ENCODE assay signal across 24 cellular contexts in the genomic region with DNA sequence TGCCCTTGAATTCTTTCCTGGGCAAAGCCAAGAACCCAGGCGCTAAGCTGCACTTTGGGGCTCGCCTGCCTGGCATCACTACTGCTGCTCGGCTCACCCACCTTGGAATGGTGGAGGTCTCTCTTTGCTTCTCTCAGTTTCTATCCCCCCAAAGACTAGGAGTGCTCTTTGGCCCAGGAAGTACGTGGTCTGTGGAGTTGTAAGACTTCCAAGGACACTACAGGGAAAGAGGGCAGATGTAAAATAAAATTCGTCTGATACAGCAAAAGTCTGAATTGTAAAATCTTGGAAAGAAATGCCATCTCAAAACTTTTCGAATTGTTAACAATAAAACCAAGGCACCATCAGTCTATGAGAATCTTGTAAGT. TPM values are rescaled to one million over a fixed set of nuclear protein-coding genes. Genes with fewer than 3 reads are reported as not detected.
A peak's percentile ranks its signal among the peaks of the same experiment; 100 is the strongest.
DNase-seq lines count a peak whose midpoint lies in the region; ATAC-seq and TF ChIP-seq lines count a peak whose summit lies in the region.
"Had no signal": no experiment of that assay in that cellular context is flagged by ENCODE, and none has a peak within 500 bp of the region (broad histone marks: within the 10 kb centered on the region; RNA-seq: fewer than 3 reads in every experiment).

No MANE protein-coding gene starts in this region.

- no peaks in the 10 kb centered on the region for H3K36me3 ChIP-seq in HCT116 (ENCODE audit: control insufficient read depth in 1 of 2, insufficient read depth in 2 of 2, low read length in 2 of 2)
- no peaks in the 10 kb centered on the region for H3K36me3 ChIP-seq in body of pancreas (replicated peaks in 1 of 2; ENCODE audit: insufficient read depth in 1 of 2, low read depth in 2 of 2)
- H3K36me3 ChIP-seq in mesenchymal stem cell (ENCODE audit: control insufficient read depth in 1 of 2, insufficient read depth in 2 of 2, low read depth in 1 of 2, low read length in 2 of 2), result no peaks in the 10 kb centered on the region
- no peaks in the 10 kb centered on the region for H3K36me3 ChIP-seq in trophoblast cell (ENCODE audit: control insufficient read depth in 1 of 2, insufficient read depth in 2 of 2, low read length in 2 of 2)
- H3K36me3 ChIP-seq in MM.1S (replicated peaks; ENCODE audit: insufficient read depth, low read length), result no peaks in the 10 kb centered on the region
- H3K36me3 ChIP-seq: BE2C, upper lobe of left lung had no signal

- H3K23ac ChIP-seq in mesenchymal stem cell (ENCODE audit: low read length in 2 of 2) (no peak overlapping the region), trophoblast cell (ENCODE audit: low read length) (no peak overlapping the region)

- no peak overlapping the region for H4K91ac ChIP-seq in mesenchymal stem cell (ENCODE audit: low read length)
- H4K91ac ChIP-seq in trophoblast cell (ENCODE audit: low read depth, low read length), result no peak overlapping the region

- WGBS in body of pancreas, 2 donors, result 40 to 46% methylated on average over 6 of the region's 6 CpGs
- 65% methylated on average over 5 of the region's 6 CpGs for WGBS in mesenchymal stem cell
- no CpG with 5 or more reads among the region's 6 CpGs for WGBS in trophoblast cell (ENCODE audit: extremely low coverage, insufficient coverage, insufficient read length)

- H3K79me1 ChIP-seq in mesenchymal stem cell (replicated peaks; ENCODE audit: low read length, poor library complexity, severe bottlenecking), result no peaks in the 10 kb centered on the region
- peaks cover 5% of the 10 kb centered on the region for H3K79me1 ChIP-seq in trophoblast cell (ENCODE audit: low read length)

- H2BK5ac ChIP-seq in mesenchymal stem cell (ENCODE audit: low read depth, low read length, poor library complexity, severe bottlenecking) (no peak overlapping the region), trophoblast cell (ENCODE audit: low read depth, low read length, poor library complexity) (no peak overlapping the region)

- H3K9ac ChIP-seq in HCT116 (ENCODE audit: low read length), result peak overlapping the region; percentile 81
- no peak overlapping the region for H3K9ac ChIP-seq in mesenchymal stem cell (ENCODE audit: low read length)
- no peak overlapping the region for H3K9ac ChIP-seq in trophoblast cell (ENCODE audit: low read length)
- H3K9ac ChIP-seq in MM.1S (ENCODE audit: low read length), result no peak overlapping the region

- H3K9me3 ChIP-seq in HCT116 (ENCODE audit: control insufficient read depth in 1 of 2, insufficient read depth in 1 of 2, low read depth in 1 of 2, low read length in 2 of 2) (no peaks in the 10 kb centered on the region), body of pancreas (no peaks in the 10 kb centered on the region), mesenchymal stem cell (ENCODE audit: control insufficient read depth, low read length) (no peaks in the 10 kb centered on the region), trophoblast cell (ENCODE audit: insufficient read depth, low read depth, low read length) (no peaks in the 10 kb centered on the region), MM.1S (replicated peaks; ENCODE audit: insufficient read depth, low read length) (no peaks in the 10 kb centered on the region)
- H3K9me3 ChIP-seq: BE2C, upper lobe of left lung had no signal

- no peak overlapping the region for H3K18ac ChIP-seq in mesenchymal stem cell (ENCODE audit: low read depth in 1 of 2, low read length in 2 of 2)
- H3K18ac ChIP-seq in trophoblast cell (ENCODE audit: low read length), result no peak overlapping the region

- H3K27ac ChIP-seq in HCT116 (ENCODE audit: low read depth, low read length) (peak overlapping the region; percentile 94), body of pancreas (peak overlapping the region in 3 of 4 donors; percentile 55 to 62 (median 59)), mesenchymal stem cell (ENCODE audit: low read length, poor library complexity, severe bottlenecking) (no peak overlapping the region), trophoblast cell (ENCODE audit: low read depth, low read length) (no peak overlapping the region), MM.1S (ENCODE audit: low read length) (no peak overlapping the region)
- H3K27ac ChIP-seq: SK-N-MC, upper lobe of left lung had no signal

- no peaks in the 10 kb centered on the region for H4K20me1 ChIP-seq in HCT116 (ENCODE audit: insufficient read depth)
- no peaks in the 10 kb centered on the region for H4K20me1 ChIP-seq in MM.1S (ENCODE audit: insufficient read depth, low read length)

- ATAC-seq in HCT116 (no peak), body of pancreas (peak; percentile 39), GM18520 (IDR thresholded peaks at IDR 0.05; ENCODE audit: unreplicated experiment) (no peak)
- ATAC-seq: activated T-cell treated with anti-CD3 and anti-CD28 coated beads, Interleukin-2, amount 50 U/mL, for 72 hours; HepG2; naive thymus-derived CD4-positive, alpha-beta T cell; sciatic nerve had no signal

- H3F3A ChIP-seq in MM.1S (ENCODE audit: insufficient read depth, low read length), result no peaks in the 10 kb centered on the region

- H2BK15ac ChIP-seq in mesenchymal stem cell (ENCODE audit: low read depth, poor library complexity, severe bottlenecking), result no peak overlapping the region

- H2BK120ac ChIP-seq in mesenchymal stem cell (ENCODE audit: low read depth, low read length) (no peak overlapping the region), trophoblast cell (ENCODE audit: insufficient read depth, low read length, poor library complexity) (no peak overlapping the region)

- intact Hi-C loops in HCT116 (cut with micrococcal nuclease), result loop anchor here (2.0 kb wide), 1 partner anchor 14 kb away; no protein-coding TSS in a partner anchor
- intact Hi-C loops in body of pancreas (cut with DNase I), result no loop called here

- H2AK5ac ChIP-seq in mesenchymal stem cell (ENCODE audit: low read length, severe bottlenecking) (peak overlapping the region; percentile 57), trophoblast cell (ENCODE audit: low read length) (no peak overlapping the region)

- no peaks in the 10 kb centered on the region for H3K79me2 ChIP-seq in HCT116 (ENCODE audit: insufficient read depth, low read length)
- no peaks in the 10 kb centered on the region for H3K79me2 ChIP-seq in trophoblast cell (ENCODE audit: control insufficient read depth, insufficient read depth, low read length, poor library complexity)
- H3K79me2 ChIP-seq in MM.1S (ENCODE audit: low read length), result no peaks in the 10 kb centered on the region

- peaks cover 77 to 79% of the 10 kb centered on the region in 2 experiments for H3K4me1 ChIP-seq in HCT116 (ENCODE audit: control insufficient read depth in 1 of 2, insufficient read depth in 2 of 2, low read length in 2 of 2)
- H3K4me1 ChIP-seq in body of pancreas, result peaks cover 18% of the 10 kb centered on the region
- H3K4me1 ChIP-seq in mesenchymal stem cell (ENCODE audit: control insufficient read depth, insufficient read depth, low read depth, low read length), result peaks cover 16% of the 10 kb centered on the region
- peaks cover 3 to 9% of the 10 kb centered on the region in 2 experiments for H3K4me1 ChIP-seq in trophoblast cell (ENCODE audit: control insufficient read depth in 1 of 2, insufficient read depth in 2 of 2, low read length in 2 of 2)
- no peaks in the 10 kb centered on the region for H3K4me1 ChIP-seq in MM.1S (ENCODE audit: low read length)

- H4K8ac ChIP-seq in mesenchymal stem cell (ENCODE audit: low read length) (peak overlapping the region; percentile 16), trophoblast cell (ENCODE audit: low read depth, low read length) (no peak overlapping the region)

- TF ChIP-seq POLR2A in HCT116 (IDR thresholded peaks at IDR 0.05; ENCODE audit: borderline replicate concordance, extremely low read depth, insufficient read depth, insufficient read length) (no peak), body of pancreas (IDR thresholded peaks at IDR 0.05) (peak in 1 of 3 donors; percentile 5)

- TF ChIP-seq CTCF in HCT116 (IDR thresholded peaks at IDR 0.05 in 2 of 3, conservative IDR thresholded peaks at IDR 0.05 in 1 of 3; ENCODE audit: borderline replicate concordance in 1 of 3, insufficient read depth in 1 of 3, low read depth in 2 of 3, low read length in 2 of 3) (no peak), body of pancreas (IDR thresholded peaks at IDR 0.05) (no peak), MM.1S (IDR thresholded peaks at IDR 0.05; ENCODE audit: low read length) (no peak)

- no peak overlapping the region for H2AFZ ChIP-seq in HCT116 (ENCODE audit: low read depth, low read length, poor library complexity, severe bottlenecking)
- peak overlapping the region; percentile 24 for H2AFZ ChIP-seq in mesenchymal stem cell (ENCODE audit: low read depth, low read length)
- H2AFZ ChIP-seq in trophoblast cell (ENCODE audit: insufficient read depth, low read length, poor library complexity), result no peak overlapping the region
- H2AFZ ChIP-seq in MM.1S (ENCODE audit: low read length), result no peak overlapping the region

- RAD21 ChIA-PET in HCT116 (lab: Charles Lee; ENCODE audit: low non-redundant PET in 1 of 2, low total read pairs in 2 of 2, uncharacterized antibody in 2 of 2, unreplicated experiment in 2 of 2), result interaction anchor here (0.6 to 0.7 kb wide), 4 partner anchors 27 to 92 kb away, joined by 3 to 4 read pairs (median 3); no protein-coding TSS in a partner anchor

- H3K4ac ChIP-seq in mesenchymal stem cell (ENCODE audit: low read depth in 1 of 2, low read length in 2 of 2), result no peak overlapping the region
- H3K4ac ChIP-seq in trophoblast cell (ENCODE audit: low read depth, low read length), result no peak overlapping the region

- H3K14ac ChIP-seq in mesenchymal stem cell (ENCODE audit: low read length in 2 of 2), result no peak overlapping the region
- no peak overlapping the region for H3K14ac ChIP-seq in trophoblast cell (ENCODE audit: low read length)

- POLR2A ChIA-PET in HCT116 (lab: Charles Lee), result interaction anchor here (0.7 to 4.9 kb wide), 28 partner anchors 9 to 375 kb away, joined by 3 to 66 read pairs (median 4); a partner anchor contains a TSS

- CTCF ChIA-PET in HCT116 (lab: Charles Lee), result interaction anchor here (0.5 kb wide), 1 partner anchor 1573 kb away, joined by 3 read pairs; no protein-coding TSS in a partner anchor

- H4K12ac ChIP-seq in trophoblast cell (ENCODE audit: low read depth, low read length), result no peak overlapping the region

- H3K4me2 ChIP-seq in HCT116 (ENCODE audit: low read length) (peak overlapping the region; percentile 75), mesenchymal stem cell (ENCODE audit: low read length, poor library complexity, severe bottlenecking) (peak overlapping the region; percentile 29), trophoblast cell (ENCODE audit: low read length) (peak overlapping the region; percentile 15), MM.1S (ENCODE audit: low read depth, low read length) (no peak overlapping the region)

- no peak for TF ChIP-seq RAD21 in HCT116 (IDR thresholded peaks at IDR 0.05; ENCODE audit: low read depth)

- BruUV-seq in HCT116 (replicated peaks; lab: Mats Ljungman, UMichigan), result TSS peak; percentile 99

- no peak for DNase-seq in HCT116 (ENCODE audit: low read depth, low spot score)
- DNase-seq in body of pancreas, result no peak
- no peak for DNase-seq in mesenchymal stem cell
- DNase-seq in trophoblast cell, result no peak
- no peak for DNase-seq in 8988T
- no peak for DNase-seq in MM.1S
- no peak for DNase-seq in activated CD4-positive, alpha-beta T cell treated with anti-CD3 and anti-CD28 coated beads for 48 hours
- DNase-seq: activated CD4-positive, alpha-beta T cell treated with anti-CD3 and anti-CD28 coated beads, Interleukin-2, amount 10 ng/mL, durations not matched to agents 7 days and 5 days; activated naive CD4-positive, alpha-beta T cell treated with anti-CD3 and anti-CD28 coated beads for 36 hours; activated T-cell treated with anti-CD3 and anti-CD28 coated beads, Interleukin-2, amount 50 U/mL, for 72 hours; anterior cingulate cortex; BE2C; central memory CD4-positive, alpha-beta T cell; naive thymus-derived CD4-positive, alpha-beta T cell; NCI-H1105 treated with DMSO at 0.1 percent for 48 hours; NCI-H2029; RPMI8226; stimulated activated CD8-positive, alpha-beta memory T cell treated with anti-CD3 and anti-CD28 coated beads, Interleukin-4, amount 100 ng/mL, for 48 hours; upper lobe of left lung had no signal

- H3K27me3 ChIP-seq in HCT116 (ENCODE audit: insufficient read depth, low read length), result no peaks in the 10 kb centered on the region
- no peaks in the 10 kb centered on the region for H3K27me3 ChIP-seq in body of pancreas
- no peaks in the 10 kb centered on the region for H3K27me3 ChIP-seq in mesenchymal stem cell (ENCODE audit: control insufficient read depth in 1 of 2, insufficient read depth in 1 of 2, low read length in 2 of 2)
- no peaks in the 10 kb centered on the region for H3K27me3 ChIP-seq in trophoblast cell (ENCODE audit: insufficient read depth, low read length)
- no peaks in the 10 kb centered on the region for H3K27me3 ChIP-seq in MM.1S (replicated peaks; ENCODE audit: insufficient read depth, low read length)
- H3K27me3 ChIP-seq: BE2C, upper lobe of left lung had no signal

- H2BK12ac ChIP-seq in mesenchymal stem cell (ENCODE audit: low read length in 2 of 2) (peak overlapping the region in 1 of 2 experiments; percentile 73), trophoblast cell (ENCODE audit: low read length) (peak overlapping the region; percentile 50)

- H3K4me3 ChIP-seq in HCT116 (replicated peaks in 1 of 2; ENCODE audit: low read depth in 1 of 2, low read length in 2 of 2) (peak overlapping the region; percentile 27 to 45), body of pancreas (no peak overlapping the region), mesenchymal stem cell (ENCODE audit: insufficient read depth in 1 of 2, low read depth in 1 of 2, low read length in 2 of 2) (no peak overlapping the region), trophoblast cell (ENCODE audit: low read depth, low read length) (no peak overlapping the region), MM.1S (ENCODE audit: low read length) (no peak overlapping the region)
- H3K4me3 ChIP-seq: SK-N-MC, upper lobe of left lung had no signal

- H3K9me2 ChIP-seq in HCT116 (ENCODE audit: insufficient read depth) (no peaks in the 10 kb centered on the region), MM.1S (replicated peaks; ENCODE audit: insufficient read depth, low read length) (no peaks in the 10 kb centered on the region)

RNA-seq across cellular contexts. Expression of a gene that starts 52.5 kb away (rescaled TPM):
- total RNA-seq in HCT116 (2021; ENCODE audit: unreplicated experiment), result 4.7 TPM
- polyA plus RNA-seq in HCT116 (2012), result 12.0 and 15.5 TPM in 2 replicates
- not detected for total RNA-seq in body of pancreas
- polyA plus RNA-seq in mesenchymal stem cell (2013, experiment 1 of 2), result 0.32 TPM
- 0.60 TPM for polyA plus RNA-seq in mesenchymal stem cell (2013, experiment 2 of 2)
- 0.28 and 0.31 TPM in 2 replicates for polyA plus RNA-seq in trophoblast cell (2013)
- total RNA-seq: dermis blood vessel endothelial cell had no signal

Comparison
In these comparisons a context has a peak if more than half of its experiments do, and no peak if none do; other contexts are left out.
1. H3K27ac ChIP-seq: peak in HCT116 (single experiment) and body of pancreas (3 of 4); none in mesenchymal stem cell (single experiment), trophoblast cell (single experiment) and MM.1S (single experiment).
2. H3K4me3 ChIP-seq: peak in HCT116 (2 of 2); none in body of pancreas (0 of 2), mesenchymal stem cell (0 of 2), trophoblast cell (single experiment) and MM.1S (single experiment).